In the genomic region with DNA sequence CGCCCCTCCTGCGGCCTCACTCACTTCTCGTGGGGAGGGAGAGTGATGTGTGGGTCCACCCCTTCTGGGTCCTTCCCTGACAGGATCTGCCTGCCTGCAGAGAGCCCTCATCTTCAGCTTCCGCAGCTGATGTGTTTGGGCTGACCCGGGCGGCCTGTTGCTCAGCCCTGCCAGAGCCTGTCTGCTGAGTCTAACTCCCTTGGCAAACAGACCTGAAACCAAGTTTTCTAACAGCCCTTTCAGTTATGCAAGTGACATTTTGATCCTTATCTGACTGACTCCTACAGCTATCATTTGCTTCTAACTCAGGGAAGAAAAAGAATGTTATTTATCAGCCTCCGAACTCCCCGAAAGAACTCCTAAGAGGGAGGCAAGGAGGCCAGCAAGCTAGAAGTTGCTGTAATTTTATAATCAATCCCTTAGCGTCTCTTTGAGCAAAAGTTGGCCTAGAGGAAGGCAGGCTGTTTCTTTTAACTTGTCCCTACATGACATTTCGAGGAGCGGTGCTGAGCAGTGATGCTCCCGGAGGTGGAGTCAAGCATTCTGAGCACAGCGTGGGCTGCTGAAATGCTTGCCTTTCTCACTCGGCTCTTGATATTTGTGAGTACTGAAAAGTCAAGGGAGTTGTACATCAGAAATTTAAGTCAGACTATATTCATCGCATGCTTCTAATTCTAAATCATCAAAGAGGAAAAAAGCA, we compare ENCODE assay signal across 15 cellular contexts. TPM values are rescaled to one million over a fixed set of nuclear protein-coding genes. Genes with fewer than 3 reads are reported as not detected.
DNase-seq lines count a peak whose midpoint lies in the region; ATAC-seq and TF ChIP-seq lines count a peak whose summit lies in the region.
"Had no signal": no experiment of that assay in that cellular context is flagged by ENCODE, and none has a peak within 500 bp of the region (broad histone marks: within the 10 kb centered on the region; RNA-seq: fewer than 3 reads in every experiment).

No MANE protein-coding gene starts in this region.

- no peak for TF ChIP-seq CTCF in breast epithelium (IDR thresholded peaks at IDR 0.05)
- TF ChIP-seq CTCF in MCF 10A (IDR thresholded peaks at IDR 0.05; ENCODE audit: unreplicated experiment), result no peak
- TF ChIP-seq CTCF in foreskin keratinocyte (conservative IDR thresholded peaks at IDR 0.05), result no peak
- TF ChIP-seq CTCF in nephron progenitor cell (IDR thresholded peaks at IDR 0.05), result no peak
- TF ChIP-seq CTCF in vagina (IDR thresholded peaks at IDR 0.05), result no peak

- peak overlapping the region; percentile 73 to 87 for H3K27ac ChIP-seq in breast epithelium
- H3K27ac ChIP-seq in foreskin keratinocyte, result peak overlapping the region; percentile 24
- peak overlapping the region; percentile 51 for H3K27ac ChIP-seq in vagina

- no peak for TF ChIP-seq POLR2A in breast epithelium (IDR thresholded peaks at IDR 0.05)
- no peak for TF ChIP-seq POLR2A in vagina (IDR thresholded peaks at IDR 0.05)

- H3K36me3 ChIP-seq in breast epithelium, result no peaks in the 10 kb centered on the region
- peaks cover 0 to 41% of the 10 kb centered on the region in 2 donors for H3K36me3 ChIP-seq in vagina

- no peak overlapping the region for H3K27ac Mint-ChIP-seq in MCF 10A (ENCODE audit: low read depth, unreplicated experiment)
- peak overlapping the region; percentile 24 for H3K27ac Mint-ChIP-seq in nephron progenitor cell
- H3K27ac Mint-ChIP-seq: activated naive CD4-positive, alpha-beta T cell treated with anti-CD3 and anti-CD28 coated beads for 36 hours had no signal

- ATAC-seq in foreskin keratinocyte (peak; percentile 74), GM18909 (IDR thresholded peaks at IDR 0.05; ENCODE audit: poor library complexity, unreplicated experiment) (no peak)
- ATAC-seq: naive thymus-derived CD4-positive, alpha-beta T cell had no signal

- intact Hi-C loops in breast epithelium (cut with DNase I; ENCODE audit: low total_unique reads) (loop anchor here (5.0 kb wide), 1 partner anchor 843 kb away; no protein-coding TSS in a partner anchor), MCF 10A (cut with micrococcal nuclease) (loop anchor here (10.0 kb wide), 1 partner anchor 85 kb away; no protein-coding TSS in a partner anchor), vagina (cut with DNase I) (loop anchor here (10.0 kb wide), 2 partner anchors 85 to 325 kb away; no protein-coding TSS in a partner anchor)

- H3K9me3 Mint-ChIP-seq in MCF 10A (ENCODE audit: unreplicated experiment) (no peaks in the 10 kb centered on the region), nephron progenitor cell (peaks cover 12% of the 10 kb centered on the region)
- H3K9me3 Mint-ChIP-seq: immature natural killer cell had no signal

- H3K27me3 ChIP-seq in breast epithelium (no peaks in the 10 kb centered on the region), foreskin keratinocyte (no peaks in the 10 kb centered on the region), vagina (no peaks in the 10 kb centered on the region)

- H3K4me3 ChIP-seq in breast epithelium, result no peak overlapping the region
- no peak overlapping the region for H3K4me3 ChIP-seq in vagina

- H3K36me3 Mint-ChIP-seq in MCF 10A (ENCODE audit: insufficient read depth, unreplicated experiment) (peaks cover 38% of the 10 kb centered on the region), nephron progenitor cell (ENCODE audit: low read depth) (peaks cover 84% of the 10 kb centered on the region)

- BruUV-seq in MCF 10A (replicated peaks; lab: Mats Ljungman, UMichigan), result no TSS peak

- H3K9me3 ChIP-seq in breast epithelium, result no peaks in the 10 kb centered on the region
- no peaks in the 10 kb centered on the region for H3K9me3 ChIP-seq in vagina

- DNase-seq in breast epithelium (ENCODE audit: low spot score in 2 of 2), result peak in 1 of 2 donors; percentile 64
- no peak for DNase-seq in MCF 10A (ENCODE audit: unreplicated experiment)
- peak; percentile 39 to 64 for DNase-seq in foreskin keratinocyte
- no peak for DNase-seq in nephron progenitor cell
- no peak for DNase-seq in vagina (ENCODE audit: extremely low spot score in 2 of 2)
- no peak for DNase-seq in stimulated activated CD8-positive, alpha-beta memory T cell treated with anti-CD3 and anti-CD28 coated beads, Interleukin-4, amount 100 ng/mL, for 48 hours
- DNase-seq in NCI-H1048 (lab: John Stamatoyannopoulos, UW), result no peak
- DNase-seq: ACHN; activated naive CD4-positive, alpha-beta T cell treated with anti-CD3 and anti-CD28 coated beads for 36 hours; Calu3; immature natural killer cell; naive thymus-derived CD4-positive, alpha-beta T cell; NCI-H1105 treated with DMSO at 0.1 percent for 48 hours; NCI-H510A treated with DMSO at 0.1 percent for 48 hours had no signal

- H3K4me1 Mint-ChIP-seq in MCF 10A (ENCODE audit: insufficient read depth, unreplicated experiment), result no peaks in the 10 kb centered on the region
- H3K4me1 Mint-ChIP-seq in nephron progenitor cell, result no peaks in the 10 kb centered on the region
- H3K4me1 Mint-ChIP-seq: immature natural killer cell had no signal

- POLR2A ChIA-PET in MCF 10A (lab: Yijun Ruan, JAX), result no interaction called here

- no peaks in the 10 kb centered on the region for H3K4me1 ChIP-seq in breast epithelium
- H3K4me1 ChIP-seq in foreskin keratinocyte, result peaks cover 8% of the 10 kb centered on the region
- peaks cover 19% of the 10 kb centered on the region for H3K4me1 ChIP-seq in vagina

- H3K4me3 Mint-ChIP-seq in MCF 10A (ENCODE audit: unreplicated experiment) (no peak overlapping the region), nephron progenitor cell (no peak overlapping the region)
- H3K4me3 Mint-ChIP-seq: activated naive CD4-positive, alpha-beta T cell treated with anti-CD3 and anti-CD28 coated beads for 36 hours; immature natural killer cell had no signal

- H3K27me3 Mint-ChIP-seq in MCF 10A (ENCODE audit: insufficient read depth, unreplicated experiment) (no peaks in the 10 kb centered on the region), nephron progenitor cell (ENCODE audit: low read depth, poor library complexity) (no peaks in the 10 kb centered on the region)
- H3K27me3 Mint-ChIP-seq: naive thymus-derived CD4-positive, alpha-beta T cell had no signal

- CTCF ChIA-PET in MCF 10A (lab: Yijun Ruan, JAX), result interaction anchor here (1.2 to 3.0 kb wide), 3 partner anchors 10 to 634 kb away, joined by 3 to 21 read pairs (median 9); no protein-coding TSS in a partner anchor

RNA-seq across cellular contexts. Expression of gene CACNA2D4, which starts 31.5 kb away (rescaled TPM):
- total RNA-seq in breast epithelium (10 to 100 TPM in 1 of 3 donors, 1 to 10 TPM in 2; 3.2 to 10.2 (median 3.3) TPM), MCF 10A (2022) (not detected in 2 replicates), foreskin keratinocyte (0.10 and 0.11 TPM in 2 replicates), vagina (2.2 TPM)
- 0.11 and 0.14 TPM in 2 replicates for polyA plus RNA-seq in foreskin keratinocyte

RNA-seq across cellular contexts. Expression of gene DCP1B, which starts 54.3 kb away (rescaled TPM):
- total RNA-seq in breast epithelium (10 to 100 TPM; 12.2 to 20.8 (median 18.0) TPM), MCF 10A (2022) (5.5 and 6.0 TPM in 2 replicates), foreskin keratinocyte (7.4 and 7.9 TPM in 2 replicates), vagina (17.4 TPM)
- polyA plus RNA-seq in foreskin keratinocyte, result 6.6 and 6.8 TPM in 2 replicates

Comparison
In these comparisons a context has a peak if more than half of its experiments do, and no peak if none do; other contexts are left out.
1. DNase-seq: peak in foreskin keratinocyte (2 of 2); none in MCF 10A (single experiment), nephron progenitor cell (single experiment), vagina (0 of 2), stimulated activated CD8-positive, alpha-beta memory T cell treated with anti-CD3 and anti-CD28 coated beads, Interleukin-4, amount 100 ng/mL, for 48 hours (single experiment) and NCI-H1048 (single experiment).
2. H3K27ac ChIP-seq: peak in every context shown above with its lines; median percentile 80 in breast epithelium; 51 in vagina; 24 in foreskin keratinocyte.